8 cellular contexts compared by ENCODE assay signal in genomic region chr19:16441661-16442071, GRCh38. TPM values are rescaled to one million over a fixed set of nuclear protein-coding genes. Genes with fewer than 3 reads are reported as not detected.
DNase-seq lines count a peak whose midpoint lies in the region; ATAC-seq, FAIRE-seq and TF ChIP-seq lines count a peak whose summit lies in the region.

No MANE protein-coding gene starts in this region.

- peaks cover 2 to 6% (median 3%) of the 10 kb centered on the region in 3 donors for H3K4me1 ChIP-seq in pancreas

- FAIRE-seq in pancreas (lab: Jason Lieb, UNC) = no peak

- DNase-seq in NCI-H1694 treated with DMSO at 0.1 percent for 48 hours (lab: John Stamatoyannopoulos, UW) (peak; percentile 8), NCI-H1694 (lab: John Stamatoyannopoulos, UW) (no peak), NCI-H2196 treated with DMSO at 0.1 percent for 48 hours (lab: John Stamatoyannopoulos, UW; ENCODE audit: unreplicated experiment) (peak; percentile 22), ecto neural progenitor cell (ENCODE audit: low spot score) (peak; percentile 73), pancreas (no peak), NOMO-1 (lab: John Stamatoyannopoulos, UW; ENCODE audit: unreplicated experiment in 2 of 2) (no peak)
- DNase-seq in T-helper 2 cell treated with Interferon-gamma antibody and Interleukin-4, amounts not matched to agents 5 μg/mL and 100 μg/mL, for 36 hours (ENCODE audit: low spot score) = no peak

- H3K27ac Mint-ChIP-seq in T-helper 2 cell treated with Interferon-gamma antibody and Interleukin-4, amounts not matched to agents 5 μg/mL and 100 μg/mL, for 36 hours = no peak overlapping the region

- no peak overlapping the region for H3K4me3 Mint-ChIP-seq in T-helper 2 cell treated with Interferon-gamma antibody and Interleukin-4, amounts not matched to agents 5 μg/mL and 100 μg/mL, for 36 hours

- intact Hi-C loops in pancreas (cut with DNase I) = no loop called here

- H3K27me3 Mint-ChIP-seq in T-helper 2 cell treated with Interferon-gamma antibody and Interleukin-4, amounts not matched to agents 5 μg/mL and 100 μg/mL, for 36 hours (ENCODE audit: low read depth) = no peaks in the 10 kb centered on the region

- H3K9me3 Mint-ChIP-seq in T-helper 2 cell treated with Interferon-gamma antibody and Interleukin-4, amounts not matched to agents 5 μg/mL and 100 μg/mL, for 36 hours = no peaks in the 10 kb centered on the region

- peaks cover 2% of the 10 kb centered on the region for H3K36me3 Mint-ChIP-seq in T-helper 2 cell treated with Interferon-gamma antibody and Interleukin-4, amounts not matched to agents 5 μg/mL and 100 μg/mL, for 36 hours (ENCODE audit: low read depth)

- H3K4me1 Mint-ChIP-seq in T-helper 2 cell treated with Interferon-gamma antibody and Interleukin-4, amounts not matched to agents 5 μg/mL and 100 μg/mL, for 36 hours (ENCODE audit: low read depth) = peaks cover 13% of the 10 kb centered on the region

- H3K9me3 ChIP-seq in pancreas = no peaks in the 10 kb centered on the region

- TF ChIP-seq CTCF in pancreas (IDR thresholded peaks at IDR 0.05) = peak in 2 of 4 donors; percentile 8 to 10

- H3K36me3 ChIP-seq in pancreas = peaks cover 0 to 16% (median 0%) of the 10 kb centered on the region in 3 donors

- ATAC-seq in pancreas (peak in 3 of 4 donors; percentile 39 to 54 (median 50)), HG03175 (IDR thresholded peaks at IDR 0.05; ENCODE audit: unreplicated experiment) (no peak)

- no peak overlapping the region for H3K27ac ChIP-seq in pancreas

- no peaks in the 10 kb centered on the region for H3K27me3 ChIP-seq in pancreas

- H3K4me3 ChIP-seq in pancreas = no peak overlapping the region

- WGBS in pancreas, 2 donors = 84 to 92% methylated on average over 12 of the region's 12 CpGs

RNA-seq across cellular contexts. Expression of gene EPS15L1, which starts 30.1 kb away (rescaled TPM):
- total RNA-seq in pancreas = 10 to 100 TPM; 14.8 to 21.1 (median 16.8) TPM
- 10 to 100 TPM; 15.2 to 18.2 TPM for polyA plus RNA-seq in pancreas

RNA-seq across cellular contexts. Expression of gene CALR3, which starts 54.3 kb away (rescaled TPM):
- total RNA-seq in pancreas = not detected
- under 1 TPM in 1 of 2 donors, not detected in 1; 0.07 TPM for polyA plus RNA-seq in pancreas

RNA-seq across cellular contexts. Expression of gene C19orf44, which starts 54.5 kb away (rescaled TPM):
- total RNA-seq in pancreas = 1 to 10 TPM; 1.9 to 5.1 (median 3.3) TPM
- polyA plus RNA-seq in pancreas = 1 to 10 TPM; 6.5 to 7.4 TPM

Comparison
In these comparisons a context has a peak if more than half of its experiments do, and no peak if none do; other contexts are left out.
1. DNase-seq: peak in NCI-H1694 treated with DMSO at 0.1 percent for 48 hours (single experiment), NCI-H2196 treated with DMSO at 0.1 percent for 48 hours (single experiment) and ecto neural progenitor cell (single experiment); none in NCI-H1694 (single experiment), pancreas (0 of 6), T-helper 2 cell treated with Interferon-gamma antibody and Interleukin-4, amounts not matched to agents 5 μg/mL and 100 μg/mL, for 36 hours (single experiment) and NOMO-1 (0 of 2).